In genomic region chrX:154477891-154478477, GRCh38 we compare ENCODE assay signal across 8 cellular contexts. TPM values are rescaled to one million over a fixed set of nuclear protein-coding genes. Genes with fewer than 3 reads are reported as not detected.
DNase-seq lines count a peak whose midpoint lies in the region; ATAC-seq and TF ChIP-seq lines count a peak whose summit lies in the region.

No MANE protein-coding gene starts in this region.

- BruUV-seq in Caco-2 (replicated peaks; lab: Mats Ljungman, UMichigan), result TSS peak; percentile 92
- no TSS peak for BruUV-seq in OCI-LY7 (replicated peaks; lab: Mats Ljungman, UMichigan)

- CTCF ChIA-PET in Caco-2 (lab: Charles Lee), result interaction anchor here (1.0 to 1.1 kb wide), 2 partner anchors 13 to 49 kb away, joined by 3 read pairs; partner anchors contain the start of gene SLC10A3
- CTCF ChIA-PET in OCI-LY7 (lab: Charles Lee; ENCODE audit: unreplicated experiment), result interaction anchor here (0.9 kb wide), 1 partner anchor 18 kb away, joined by 3 read pairs; no protein-coding TSS in a partner anchor

- no peak for DNase-seq in Caco-2
- no peak for DNase-seq in OCI-LY7 (ENCODE audit: low spot score)
- no peak for DNase-seq in endothelial cell (ENCODE audit: low spot score)
- peak in 1 of 5 donors; percentile 31 for DNase-seq in ovary
- DNase-seq in SK-N-DZ (ENCODE audit: low spot score), result no peak
- DNase-seq in GM13977 (ENCODE audit: low spot score), result no peak
- no peak for DNase-seq in GF-D8 (lab: John Stamatoyannopoulos, UW)

- H3K27me3 Mint-ChIP-seq in Caco-2 (ENCODE audit: insufficient read depth, unreplicated experiment) (no peaks in the 10 kb centered on the region), endothelial cell (ENCODE audit: unreplicated experiment) (peaks cover 2% of the 10 kb centered on the region)

- no peak overlapping the region; the same call in 1 of the 2 replicates for H2AFZ ChIP-seq in OCI-LY7 (ENCODE audit: low read length)

- TF ChIP-seq CTCF in Caco-2 (IDR thresholded peaks at IDR 0.05; ENCODE audit: insufficient read depth in 1 of 2, low read depth in 1 of 2, low read length in 1 of 2, severe bottlenecking in 1 of 2, unreplicated experiment in 1 of 2) (no peak), OCI-LY7 (conservative IDR thresholded peaks at IDR 0.05; ENCODE audit: low read length) (no peak), endothelial cell (IDR thresholded peaks at IDR 0.05; ENCODE audit: unreplicated experiment) (no peak), ovary (IDR thresholded peaks at IDR 0.05) (no peak), GM13977 (IDR thresholded peaks at IDR 0.05; ENCODE audit: extremely low read depth, insufficient read depth, missing control alignments) (no peak)

- H3K36me3 Mint-ChIP-seq in Caco-2 (ENCODE audit: insufficient read depth, unreplicated experiment) (peaks cover 31% of the 10 kb centered on the region), endothelial cell (ENCODE audit: low read depth, unreplicated experiment) (peaks cover 4% of the 10 kb centered on the region)

- no peaks in the 10 kb centered on the region for H4K20me1 ChIP-seq in OCI-LY7 (ENCODE audit: insufficient read depth, low read length)

- POLR2A ChIA-PET in Caco-2 (lab: Charles Lee) (interaction anchor here (1.0 to 1.1 kb wide), 3 partner anchors 9 to 105 kb away, joined by 3 to 16 read pairs (median 4); partner anchors contain the start of gene SLC10A3), OCI-LY7 (lab: Charles Lee) (interaction anchor here (0.5 to 1.7 kb wide), 3 partner anchors 13 to 31 kb away, joined by 3 to 4 read pairs (median 4); partner anchors contain the start of gene SLC10A3)

- no peaks in the 10 kb centered on the region for H3K4me1 ChIP-seq in Caco-2
- H3K4me1 ChIP-seq in OCI-LY7 (ENCODE audit: insufficient read depth, low read length, poor library complexity, severe bottlenecking), result peaks cover 47% of the 10 kb centered on the region
- peaks cover 3% of the 10 kb centered on the region for H3K4me1 ChIP-seq in ovary (ENCODE audit: insufficient read depth)

- H3K4me2 ChIP-seq in OCI-LY7 (ENCODE audit: low read length), result peak overlapping the region; percentile 84

- H3K9me3 Mint-ChIP-seq in Caco-2 (ENCODE audit: unreplicated experiment) (no peaks in the 10 kb centered on the region), endothelial cell (ENCODE audit: unreplicated experiment) (no peaks in the 10 kb centered on the region)

- H3K4me3 Mint-ChIP-seq in Caco-2 (ENCODE audit: unreplicated experiment), result peak overlapping the region; percentile 76
- peak overlapping the region; percentile 86 for H3K4me3 Mint-ChIP-seq in endothelial cell (ENCODE audit: unreplicated experiment)

- H3K9me3 ChIP-seq in Caco-2, result no peaks in the 10 kb centered on the region
- no peaks in the 10 kb centered on the region for H3K9me3 ChIP-seq in OCI-LY7 (ENCODE audit: low read length)
- H3K9me3 ChIP-seq in ovary, result no peaks in the 10 kb centered on the region

- H3K9me2 ChIP-seq in OCI-LY7 (ENCODE audit: insufficient read depth, low read length), result no peaks in the 10 kb centered on the region

- no peaks in the 10 kb centered on the region for H3K27me3 ChIP-seq in Caco-2 (replicated peaks; ENCODE audit: control insufficient read depth, insufficient read depth, low read length)
- no peaks in the 10 kb centered on the region for H3K27me3 ChIP-seq in ovary

- 51 to 68% (median 67%) methylated on average over 24 of the region's 24 CpGs for WGBS in ovary, 3 donors

- no peak for TF ChIP-seq EP300 in ovary (IDR thresholded peaks at IDR 0.05)

- H3K79me2 ChIP-seq in OCI-LY7 (ENCODE audit: insufficient read depth, low read depth, low read length), result no peaks in the 10 kb centered on the region

- H3K27ac Mint-ChIP-seq in Caco-2 (ENCODE audit: unreplicated experiment), result peak overlapping the region; percentile 86
- no peak overlapping the region for H3K27ac Mint-ChIP-seq in endothelial cell (ENCODE audit: unreplicated experiment)

- TF ChIP-seq POLR2A in ovary (IDR thresholded peaks at IDR 0.05), result no peak

- H3K4me1 Mint-ChIP-seq in Caco-2 (ENCODE audit: low read depth, unreplicated experiment) (no peaks in the 10 kb centered on the region), endothelial cell (ENCODE audit: unreplicated experiment) (no peaks in the 10 kb centered on the region)

- H3K27ac ChIP-seq in OCI-LY7 (ENCODE audit: low read depth, low read length, poor library complexity, severe bottlenecking) (no peak overlapping the region), ovary (peak overlapping the region in 1 of 2 donors; percentile 0)

- intact Hi-C loops in Caco-2 (cut with micrococcal nuclease; ENCODE audit: unreplicated experiment), result loop anchor here (5.0 kb wide), 1 partner anchor 39 kb away; the partner anchor contains the start of gene FAM3A
- intact Hi-C loops in OCI-LY7 (cut with micrococcal nuclease; ENCODE audit: unreplicated experiment), result loop anchor here (5.0 kb wide), 1 partner anchor 39 kb away; the partner anchor contains the start of gene FAM3A
- intact Hi-C loops in ovary (cut with DNase I), result no loop called here

- in situ Hi-C loops in GM13977 (cut with MboI; ENCODE audit: low pct_unique_long_range_greater_than_20kb, low sequenced_read_pairs, unreplicated experiment), result no loop called here

- ATAC-seq in HG03469 (IDR thresholded peaks at IDR 0.05; ENCODE audit: unreplicated experiment), result no peak

- H3K36me3 ChIP-seq in Caco-2 (ENCODE audit: control insufficient read depth, insufficient read depth, low read length) (no peaks in the 10 kb centered on the region), OCI-LY7 (ENCODE audit: insufficient read depth, low read length) (no peaks in the 10 kb centered on the region), ovary (no peaks in the 10 kb centered on the region)

- peak overlapping the region; percentile 64 for H3K4me3 ChIP-seq in Caco-2 (ENCODE audit: low read depth, low read length)
- H3K4me3 ChIP-seq in OCI-LY7 (ENCODE audit: low read depth, low read length, poor library complexity, severe bottlenecking), result peak overlapping the region; percentile 80
- H3K4me3 ChIP-seq in ovary, result peak overlapping the region; percentile 47

RNA-seq across cellular contexts. Expression of gene LAGE3, which starts 1.1 kb away (rescaled TPM):
- total RNA-seq in Caco-2 (2022) (26.0 and 26.7 TPM in 2 replicates), OCI-LY7 (2022) (31.3 and 40.6 TPM in 2 replicates), endothelial cell (ENCODE audit: unreplicated experiment) (18.4 TPM), ovary (10 to 100 TPM; 19.4 to 39.3 (median 23.2) TPM)
- 53.2 and 70.1 TPM in 2 replicates for total RNA-seq in OCI-LY7 (2014; rRNA removed; shearing (Covaris generic))
- 10 to 100 TPM in 1 of 2 donors, 1 to 10 TPM in 1; 2.7 to 19.5 TPM for polyA plus RNA-seq in ovary
- polyA plus RNA-seq in SK-N-DZ (2014; cell fraction: cytosol; rRNA removed), result 47.2 and 47.7 TPM in 2 replicates
- polyA plus RNA-seq in SK-N-DZ (2014; cell fraction: nucleus; rRNA removed), result 47.1 and 55.8 TPM in 2 replicates

RNA-seq across cellular contexts. Expression of gene UBL4A, which starts 8.4 kb away (rescaled TPM):
- total RNA-seq in Caco-2 (2022) (38.8 and 42.5 TPM in 2 replicates), OCI-LY7 (2022) (49.4 and 49.7 TPM in 2 replicates), endothelial cell (ENCODE audit: unreplicated experiment) (16.8 TPM), ovary (10 to 100 TPM; 17.2 to 35.5 (median 29.3) TPM)
- total RNA-seq in OCI-LY7 (2014; rRNA removed; shearing (Covaris generic)), result 76.0 and 89.9 TPM in 2 replicates
- polyA plus RNA-seq in ovary, result 10 to 100 TPM; 14.6 to 21.6 TPM
- polyA plus RNA-seq in SK-N-DZ (2014; cell fraction: cytosol; rRNA removed), result 67.7 and 67.9 TPM in 2 replicates
- polyA plus RNA-seq in SK-N-DZ (2014; cell fraction: nucleus; rRNA removed), result 48.9 and 50.1 TPM in 2 replicates

RNA-seq across cellular contexts. Expression of gene SLC10A3, which starts 12.4 kb away (rescaled TPM):
- total RNA-seq in Caco-2 (2022) (19.6 and 22.5 TPM in 2 replicates), OCI-LY7 (2022) (12.7 and 15.6 TPM in 2 replicates), endothelial cell (ENCODE audit: unreplicated experiment) (13.9 TPM), ovary (10 to 100 TPM; 19.6 to 49.8 (median 42.3) TPM)
- total RNA-seq in OCI-LY7 (2014; rRNA removed; shearing (Covaris generic)), result 12.4 and 14.1 TPM in 2 replicates
- 10 to 100 TPM in 1 of 2 donors, 1 to 10 TPM in 1; 5.5 to 35.1 TPM for polyA plus RNA-seq in ovary
- 9.0 and 12.8 TPM in 2 replicates for polyA plus RNA-seq in SK-N-DZ (2014; cell fraction: cytosol; rRNA removed)
- polyA plus RNA-seq in SK-N-DZ (2014; cell fraction: nucleus; rRNA removed), result 7.8 and 10.0 TPM in 2 replicates

RNA-seq across cellular contexts. Expression of gene PLXNA3, which starts 19.9 kb away (rescaled TPM):
- total RNA-seq in Caco-2 (2022), result 58.4 and 61.5 TPM in 2 replicates
- 0.28 and 5.6 TPM in 2 replicates for total RNA-seq in OCI-LY7 (2014; rRNA removed; shearing (Covaris generic))
- 5.2 and 8.0 TPM in 2 replicates for total RNA-seq in OCI-LY7 (2022)
- 54.5 TPM for total RNA-seq in endothelial cell (ENCODE audit: unreplicated experiment)
- total RNA-seq in ovary, result 100 to 1,000 TPM in 1 of 7 donors, 10 to 100 TPM in 5, 1 to 10 TPM in 1; 9.5 to 118 (median 50.9) TPM
- 10 to 100 TPM; 11.0 to 17.0 TPM for polyA plus RNA-seq in ovary
- polyA plus RNA-seq in SK-N-DZ (2014; cell fraction: cytosol; rRNA removed), result 4.6 and 6.3 TPM in 2 replicates
- polyA plus RNA-seq in SK-N-DZ (2014; cell fraction: nucleus; rRNA removed), result 33.8 and 64.5 TPM in 2 replicates

RNA-seq across cellular contexts. Expression of gene FAM50A, which starts 34.0 kb away (rescaled TPM):
- total RNA-seq in Caco-2 (2022) (75.9 and 82.3 TPM in 2 replicates), OCI-LY7 (2022) (49.0 and 55.1 TPM in 2 replicates), endothelial cell (ENCODE audit: unreplicated experiment) (77.0 TPM), ovary (10 to 100 TPM; 21.3 to 48.9 (median 34.3) TPM)
- total RNA-seq in OCI-LY7 (2014; rRNA removed; shearing (Covaris generic)), result 28.1 and 30.8 TPM in 2 replicates
- 10 to 100 TPM; 41.4 to 42.8 TPM for polyA plus RNA-seq in ovary
- polyA plus RNA-seq in SK-N-DZ (2014; cell fraction: cytosol; rRNA removed), result 53.4 and 71.0 TPM in 2 replicates
- 178 and 363 TPM in 2 replicates for polyA plus RNA-seq in SK-N-DZ (2014; cell fraction: nucleus; rRNA removed)

Comparison
In these comparisons a context has a peak if more than half of its experiments do, and no peak if none do; other contexts are left out.
1. intact Hi-C loops: an anchor here in Caco-2 (5.0 kb wide) and OCI-LY7 (5.0 kb wide); none called in ovary.